ENCODE assay signal across 1 cellular context in the genomic region with DNA sequence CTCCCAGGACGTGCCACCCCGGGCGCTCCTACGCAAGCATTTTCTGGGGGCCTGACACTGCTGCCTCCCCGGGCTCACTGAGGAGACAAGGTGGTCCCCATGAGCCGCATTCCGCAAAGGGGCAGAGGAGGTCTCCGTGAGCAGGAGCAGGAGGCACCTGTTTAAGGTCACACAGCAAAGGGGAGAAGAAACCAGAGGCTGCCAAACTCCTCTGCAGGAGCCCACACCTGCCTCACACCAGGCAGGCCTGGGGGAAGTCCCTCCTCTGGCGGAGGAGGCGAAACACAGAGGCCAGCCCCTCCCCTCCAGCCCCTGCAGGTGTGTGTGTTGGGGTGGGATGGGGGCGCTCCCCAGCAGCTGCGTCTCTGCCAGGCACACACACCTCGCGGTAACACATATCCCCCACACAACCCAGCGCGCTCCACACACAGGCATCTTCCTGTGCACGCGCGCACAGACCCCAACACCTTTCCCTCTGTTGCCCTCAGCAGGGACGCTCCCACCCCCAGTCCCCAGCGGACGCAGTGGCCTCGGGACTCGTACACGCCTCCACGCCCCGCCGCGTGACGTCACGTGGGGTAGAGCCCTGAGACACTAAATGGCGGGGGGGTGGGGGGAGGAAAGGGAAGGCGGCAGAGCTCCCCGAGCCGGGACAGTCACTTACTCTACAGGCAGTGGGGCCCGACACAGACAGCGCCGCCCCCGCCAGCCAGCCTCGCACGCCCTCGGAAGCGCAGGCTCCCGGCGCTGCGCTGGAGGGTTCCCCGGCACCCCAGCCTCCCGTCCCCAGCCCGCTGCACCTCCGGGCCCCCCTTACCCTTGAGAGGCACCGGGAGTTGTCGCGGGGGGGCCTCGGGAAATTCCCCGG.
TF ChIP-seq lines count a peak whose summit lies in the region.

No MANE protein-coding gene starts in this region.

TF ChIP-seq in GM12878, 131 proteins besides CTCF, POLR2A, EP300 and RAD21 (continued from another document):
- TF ChIP-seq, protein P1, sequence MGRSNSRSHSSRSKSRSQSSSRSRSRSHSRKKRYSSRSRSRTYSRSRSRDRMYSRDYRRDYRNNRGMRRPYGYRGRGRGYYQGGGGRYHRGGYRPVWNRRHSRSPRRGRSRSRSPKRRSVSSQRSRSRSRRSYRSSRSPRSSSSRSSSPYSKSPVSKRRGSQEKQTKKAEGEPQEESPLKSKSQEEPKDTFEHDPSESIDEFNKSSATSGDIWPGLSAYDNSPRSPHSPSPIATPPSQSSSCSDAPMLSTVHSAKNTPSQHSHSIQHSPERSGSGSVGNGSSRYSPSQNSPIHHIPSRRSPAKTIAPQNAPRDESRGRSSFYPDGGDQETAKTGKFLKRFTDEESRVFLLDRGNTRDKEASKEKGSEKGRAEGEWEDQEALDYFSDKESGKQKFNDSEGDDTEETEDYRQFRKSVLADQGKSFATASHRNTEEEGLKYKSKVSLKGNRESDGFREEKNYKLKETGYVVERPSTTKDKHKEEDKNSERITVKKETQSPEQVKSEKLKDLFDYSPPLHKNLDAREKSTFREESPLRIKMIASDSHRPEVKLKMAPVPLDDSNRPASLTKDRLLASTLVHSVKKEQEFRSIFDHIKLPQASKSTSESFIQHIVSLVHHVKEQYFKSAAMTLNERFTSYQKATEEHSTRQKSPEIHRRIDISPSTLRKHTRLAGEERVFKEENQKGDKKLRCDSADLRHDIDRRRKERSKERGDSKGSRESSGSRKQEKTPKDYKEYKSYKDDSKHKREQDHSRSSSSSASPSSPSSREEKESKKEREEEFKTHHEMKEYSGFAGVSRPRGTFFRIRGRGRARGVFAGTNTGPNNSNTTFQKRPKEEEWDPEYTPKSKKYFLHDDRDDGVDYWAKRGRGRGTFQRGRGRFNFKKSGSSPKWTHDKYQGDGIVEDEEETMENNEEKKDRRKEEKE (IDR thresholded peaks at IDR 0.05): no peak
- TF ChIP-seq GATAD2B (conservative IDR thresholded peaks at IDR 0.05; ENCODE audit: low read depth): peak; percentile 97
- peak; percentile 100 for TF ChIP-seq NBN (IDR thresholded peaks at IDR 0.05)
- TF ChIP-seq HDAC6 (IDR thresholded peaks at IDR 0.05; ENCODE audit: unreplicated experiment): peak; percentile 5
- TF ChIP-seq, protein P2, sequence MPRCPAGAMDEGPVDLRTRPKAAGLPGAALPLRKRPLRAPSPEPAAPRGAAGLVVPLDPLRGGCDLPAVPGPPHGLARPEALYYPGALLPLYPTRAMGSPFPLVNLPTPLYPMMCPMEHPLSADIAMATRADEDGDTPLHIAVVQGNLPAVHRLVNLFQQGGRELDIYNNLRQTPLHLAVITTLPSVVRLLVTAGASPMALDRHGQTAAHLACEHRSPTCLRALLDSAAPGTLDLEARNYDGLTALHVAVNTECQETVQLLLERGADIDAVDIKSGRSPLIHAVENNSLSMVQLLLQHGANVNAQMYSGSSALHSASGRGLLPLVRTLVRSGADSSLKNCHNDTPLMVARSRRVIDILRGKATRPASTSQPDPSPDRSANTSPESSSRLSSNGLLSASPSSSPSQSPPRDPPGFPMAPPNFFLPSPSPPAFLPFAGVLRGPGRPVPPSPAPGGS (IDR thresholded peaks at IDR 0.05; ENCODE audit: borderline replicate concordance, insufficient read depth, low read depth, low read length, poor library complexity, severe bottlenecking): peak; percentile 28
- TF ChIP-seq EGR1 (IDR thresholded peaks at IDR 0.05; ENCODE audit: borderline replicate concordance in 1 of 2, low read depth in 2 of 2, low read length in 2 of 2): peak in 1 of 2 experiments; percentile 88; a peak in 2 of 3 replicates
- peak; percentile 72 for TF ChIP-seq NR2F1 (conservative IDR thresholded peaks at IDR 0.05)
- no peak for TF ChIP-seq KDM1A (IDR thresholded peaks at IDR 0.05; ENCODE audit: borderline replicate concordance)
- TF ChIP-seq TCF7 (IDR thresholded peaks at IDR 0.05; ENCODE audit: borderline replicate concordance): no peak
- TF ChIP-seq STAT3 (IDR thresholded peaks at IDR 0.05; ENCODE audit: low read depth, low read length): no peak
- TF ChIP-seq PKNOX1 (IDR thresholded peaks at IDR 0.05): no peak
- no peak for TF ChIP-seq ATF2 (IDR thresholded peaks at IDR 0.05; ENCODE audit: low read length)
- peak; percentile 92 for TF ChIP-seq ATF7 (IDR thresholded peaks at IDR 0.05; ENCODE audit: low read depth)
- no peak for TF ChIP-seq ZNF274 (IDR thresholded peaks at IDR 0.05; ENCODE audit: insufficient read depth, insufficient read length)
- TF ChIP-seq, protein P3, sequence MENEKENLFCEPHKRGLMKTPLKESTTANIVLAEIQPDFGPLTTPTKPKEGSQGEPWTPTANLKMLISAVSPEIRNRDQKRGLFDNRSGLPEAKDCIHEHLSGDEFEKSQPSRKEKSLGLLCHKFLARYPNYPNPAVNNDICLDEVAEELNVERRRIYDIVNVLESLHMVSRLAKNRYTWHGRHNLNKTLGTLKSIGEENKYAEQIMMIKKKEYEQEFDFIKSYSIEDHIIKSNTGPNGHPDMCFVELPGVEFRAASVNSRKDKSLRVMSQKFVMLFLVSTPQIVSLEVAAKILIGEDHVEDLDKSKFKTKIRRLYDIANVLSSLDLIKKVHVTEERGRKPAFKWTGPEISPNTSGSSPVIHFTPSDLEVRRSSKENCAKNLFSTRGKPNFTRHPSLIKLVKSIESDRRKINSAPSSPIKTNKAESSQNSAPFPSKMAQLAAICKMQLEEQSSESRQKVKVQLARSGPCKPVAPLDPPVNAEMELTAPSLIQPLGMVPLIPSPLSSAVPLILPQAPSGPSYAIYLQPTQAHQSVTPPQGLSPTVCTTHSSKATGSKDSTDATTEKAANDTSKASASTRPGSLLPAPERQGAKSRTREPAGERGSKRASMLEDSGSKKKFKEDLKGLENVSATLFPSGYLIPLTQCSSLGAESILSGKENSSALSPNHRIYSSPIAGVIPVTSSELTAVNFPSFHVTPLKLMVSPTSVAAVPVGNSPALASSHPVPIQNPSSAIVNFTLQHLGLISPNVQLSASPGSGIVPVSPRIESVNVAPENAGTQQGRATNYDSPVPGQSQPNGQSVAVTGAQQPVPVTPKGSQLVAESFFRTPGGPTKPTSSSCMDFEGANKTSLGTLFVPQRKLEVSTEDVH (IDR thresholded peaks at IDR 0.05; ENCODE audit: low read depth, partially characterized antibody): peak; percentile 48
- TF ChIP-seq TCF3 (IDR thresholded peaks at IDR 0.05; ENCODE audit: borderline replicate concordance, insufficient read depth, low read depth, low read length): peak; percentile 96
- TF ChIP-seq PAX5 (IDR thresholded peaks at IDR 0.05; ENCODE audit: borderline replicate concordance, low read depth, low read length): peak; percentile 17; the same call in 1 of the 2 replicates
- peak; percentile 49; the same call in 1 of the 2 replicates for TF ChIP-seq TAF1 (IDR thresholded peaks at IDR 0.05; ENCODE audit: borderline replicate concordance, low read depth, low read length)
- TF ChIP-seq MLLT1 (IDR thresholded peaks at IDR 0.05): peak; percentile 90
- TF ChIP-seq SMAD1 (IDR thresholded peaks at IDR 0.05; ENCODE audit: low read depth, partially characterized antibody): no peak
- peak; percentile 64; the same call in 1 of the 2 replicates for TF ChIP-seq MXI1 (IDR thresholded peaks at IDR 0.05; ENCODE audit: low read depth, low read length)
- peak; percentile 64 for TF ChIP-seq USF1 (IDR thresholded peaks at IDR 0.05; ENCODE audit: borderline replicate concordance, extremely low read length, insufficient read depth, low read depth, low read length)
- 0 out of 2 replicates have a peak, but pooled peaks have one; percentile 7 for TF ChIP-seq MYB (IDR thresholded peaks at IDR 0.05; ENCODE audit: borderline replicate concordance, low read depth, low read length)
- no peak for TF ChIP-seq FOS (IDR thresholded peaks at IDR 0.05; ENCODE audit: borderline replicate concordance, extremely low read depth, insufficient read length)
- TF ChIP-seq, protein P4, sequence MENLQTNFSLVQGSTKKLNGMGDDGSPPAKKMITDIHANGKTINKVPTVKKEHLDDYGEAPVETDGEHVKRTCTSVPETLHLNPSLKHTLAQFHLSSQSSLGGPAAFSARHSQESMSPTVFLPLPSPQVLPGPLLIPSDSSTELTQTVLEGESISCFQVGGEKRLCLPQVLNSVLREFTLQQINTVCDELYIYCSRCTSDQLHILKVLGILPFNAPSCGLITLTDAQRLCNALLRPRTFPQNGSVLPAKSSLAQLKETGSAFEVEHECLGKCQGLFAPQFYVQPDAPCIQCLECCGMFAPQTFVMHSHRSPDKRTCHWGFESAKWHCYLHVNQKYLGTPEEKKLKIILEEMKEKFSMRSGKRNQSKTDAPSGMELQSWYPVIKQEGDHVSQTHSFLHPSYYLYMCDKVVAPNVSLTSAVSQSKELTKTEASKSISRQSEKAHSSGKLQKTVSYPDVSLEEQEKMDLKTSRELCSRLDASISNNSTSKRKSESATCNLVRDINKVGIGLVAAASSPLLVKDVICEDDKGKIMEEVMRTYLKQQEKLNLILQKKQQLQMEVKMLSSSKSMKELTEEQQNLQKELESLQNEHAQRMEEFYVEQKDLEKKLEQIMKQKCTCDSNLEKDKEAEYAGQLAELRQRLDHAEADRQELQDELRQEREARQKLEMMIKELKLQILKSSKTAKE (IDR thresholded peaks at IDR 0.05; ENCODE audit: low read depth, poor library complexity, severe bottlenecking): peak; percentile 60
- TF ChIP-seq, protein P5, sequence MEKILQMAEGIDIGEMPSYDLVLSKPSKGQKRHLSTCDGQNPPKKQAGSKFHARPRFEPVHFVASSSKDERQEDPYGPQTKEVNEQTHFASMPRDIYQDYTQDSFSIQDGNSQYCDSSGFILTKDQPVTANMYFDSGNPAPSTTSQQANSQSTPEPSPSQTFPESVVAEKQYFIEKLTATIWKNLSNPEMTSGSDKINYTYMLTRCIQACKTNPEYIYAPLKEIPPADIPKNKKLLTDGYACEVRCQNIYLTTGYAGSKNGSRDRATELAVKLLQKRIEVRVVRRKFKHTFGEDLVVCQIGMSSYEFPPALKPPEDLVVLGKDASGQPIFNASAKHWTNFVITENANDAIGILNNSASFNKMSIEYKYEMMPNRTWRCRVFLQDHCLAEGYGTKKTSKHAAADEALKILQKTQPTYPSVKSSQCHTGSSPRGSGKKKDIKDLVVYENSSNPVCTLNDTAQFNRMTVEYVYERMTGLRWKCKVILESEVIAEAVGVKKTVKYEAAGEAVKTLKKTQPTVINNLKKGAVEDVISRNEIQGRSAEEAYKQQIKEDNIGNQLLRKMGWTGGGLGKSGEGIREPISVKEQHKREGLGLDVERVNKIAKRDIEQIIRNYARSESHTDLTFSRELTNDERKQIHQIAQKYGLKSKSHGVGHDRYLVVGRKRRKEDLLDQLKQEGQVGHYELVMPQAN (conservative IDR thresholded peaks at IDR 0.05): peak; percentile 70; the same call in 1 of the 2 replicates
- TF ChIP-seq POLR2AphosphoS5 (IDR thresholded peaks at IDR 0.05; ENCODE audit: low read length): peak; percentile 64; the same call in 1 of the 2 replicates
- peak; percentile 64 for TF ChIP-seq EED (IDR thresholded peaks at IDR 0.05; ENCODE audit: low read depth)
- peak; percentile 83 for TF ChIP-seq CREM (IDR thresholded peaks at IDR 0.05; ENCODE audit: low read depth)
- no peak for TF ChIP-seq KAT2A (conservative IDR thresholded peaks at IDR 0.05; ENCODE audit: control insufficient read depth, low read depth, low read length)
- TF ChIP-seq RUNX3 (IDR thresholded peaks at IDR 0.05; ENCODE audit: low read length): no peak
- no peak for TF ChIP-seq SREBF2 (IDR thresholded peaks at IDR 0.05; ENCODE audit: low read length)
TF ChIP-seq in GM12878: peak in this region for 49.
